Comparison of ENCODE assay signal across 11 cellular contexts in genomic region chr2:30713698-30714097, GRCh38.
DNase-seq lines count a peak whose midpoint lies in the region; ATAC-seq, FAIRE-seq and TF ChIP-seq lines count a peak whose summit lies in the region.
"Had no signal": no experiment of that assay in that cellular context is flagged by ENCODE, and none has a peak within 500 bp of the region (broad histone marks: within the 10 kb centered on the region; RNA-seq: fewer than 3 reads in every experiment).

No MANE protein-coding gene starts in this region.

- TF ChIP-seq CTCF in astrocyte (IDR thresholded peaks at IDR 0.05; ENCODE audit: insufficient read depth, low read depth, low read length) = no peak

- H3K9me3 ChIP-seq in astrocyte (ENCODE audit: insufficient read depth, low read depth, low read length) (no peaks in the 10 kb centered on the region), skeletal muscle satellite cell (replicated peaks; ENCODE audit: low read length) (no peaks in the 10 kb centered on the region)
- H3K9me3 ChIP-seq: uterus had no signal

- H3K9me3 Mint-ChIP-seq in activated CD4-positive, alpha-beta memory T cell treated with anti-CD3 and anti-CD28 coated beads for 36 hours = no peaks in the 10 kb centered on the region
- no peaks in the 10 kb centered on the region for H3K9me3 Mint-ChIP-seq in activated CD4-positive, alpha-beta memory T cell treated with anti-CD3 and anti-CD28 coated beads, Interleukin-2, amount 10 ng/mL, durations not matched to agents 7 days and 5 days
- H3K9me3 Mint-ChIP-seq in astrocyte (ENCODE audit: unreplicated experiment) = no peaks in the 10 kb centered on the region
- H3K9me3 Mint-ChIP-seq: dendritic cell treated with granulocyte-macrophage colony-stimulating factor and Interleukin-4, amounts not matched to agents 40 ng/mL and 50 ng/mL, for 4 days had no signal

- POLR2A ChIA-PET in activated CD4-positive, alpha-beta memory T cell treated with anti-CD3 and anti-CD28 coated beads for 36 hours (lab: Charles Lee) = interaction anchor here (0.6 kb wide), 1 partner anchor 13 kb away, joined by 4 read pairs; no protein-coding TSS in a partner anchor
- POLR2A ChIA-PET in activated CD4-positive, alpha-beta memory T cell treated with anti-CD3 and anti-CD28 coated beads, Interleukin-2, amount 10 ng/mL, durations not matched to agents 7 days and 5 days (lab: Charles Lee) = no interaction called here

- H3K36me3 ChIP-seq in astrocyte (ENCODE audit: insufficient read depth, low read length) (no peaks in the 10 kb centered on the region), skeletal muscle satellite cell (ENCODE audit: insufficient read depth, low read length) (no peaks in the 10 kb centered on the region)
- H3K36me3 ChIP-seq: uterus had no signal

- no peak for FAIRE-seq in astrocyte (lab: Jason Lieb, UNC)

- H3K4me3 ChIP-seq in astrocyte (ENCODE audit: insufficient read depth, low read depth, low read length) (no peak overlapping the region), skeletal muscle satellite cell (ENCODE audit: low read length) (no peak overlapping the region)
- H3K4me3 ChIP-seq: uterus had no signal

- no peaks in the 10 kb centered on the region for H3K36me3 Mint-ChIP-seq in activated CD4-positive, alpha-beta memory T cell treated with anti-CD3 and anti-CD28 coated beads for 36 hours
- no peaks in the 10 kb centered on the region for H3K36me3 Mint-ChIP-seq in activated CD4-positive, alpha-beta memory T cell treated with anti-CD3 and anti-CD28 coated beads, Interleukin-2, amount 10 ng/mL, durations not matched to agents 7 days and 5 days (ENCODE audit: low read depth)
- no peaks in the 10 kb centered on the region for H3K36me3 Mint-ChIP-seq in astrocyte (ENCODE audit: low read depth, unreplicated experiment)

- H3K4me1 ChIP-seq in astrocyte (ENCODE audit: insufficient read depth, low read length) = no peaks in the 10 kb centered on the region
- H3K4me1 ChIP-seq in skeletal muscle satellite cell (ENCODE audit: control insufficient read depth, insufficient read depth, low read length) = no peaks in the 10 kb centered on the region
- H3K4me1 ChIP-seq: uterus had no signal

- H3K27ac ChIP-seq in astrocyte (ENCODE audit: low read depth, low read length) = no peak overlapping the region
- H3K27ac ChIP-seq: uterus had no signal

- H3K27ac Mint-ChIP-seq in activated CD4-positive, alpha-beta memory T cell treated with anti-CD3 and anti-CD28 coated beads for 36 hours = peak overlapping the region; percentile 13
- H3K27ac Mint-ChIP-seq in activated CD4-positive, alpha-beta memory T cell treated with anti-CD3 and anti-CD28 coated beads, Interleukin-2, amount 10 ng/mL, durations not matched to agents 7 days and 5 days = no peak overlapping the region
- H3K27ac Mint-ChIP-seq in astrocyte (ENCODE audit: unreplicated experiment) = no peak overlapping the region
- H3K27ac Mint-ChIP-seq: dendritic cell treated with granulocyte-macrophage colony-stimulating factor and Interleukin-4, amounts not matched to agents 40 ng/mL and 50 ng/mL, for 4 days had no signal

- peak overlapping the region; percentile 61 for H2AFZ ChIP-seq in astrocyte (ENCODE audit: low read depth, low read length)

- H3K4me3 Mint-ChIP-seq in activated CD4-positive, alpha-beta memory T cell treated with anti-CD3 and anti-CD28 coated beads for 36 hours = no peak overlapping the region
- no peak overlapping the region for H3K4me3 Mint-ChIP-seq in activated CD4-positive, alpha-beta memory T cell treated with anti-CD3 and anti-CD28 coated beads, Interleukin-2, amount 10 ng/mL, durations not matched to agents 7 days and 5 days
- H3K4me3 Mint-ChIP-seq in astrocyte (ENCODE audit: unreplicated experiment) = no peak overlapping the region
- H3K4me3 Mint-ChIP-seq: dendritic cell treated with granulocyte-macrophage colony-stimulating factor and Interleukin-4, amounts not matched to agents 40 ng/mL and 50 ng/mL, for 4 days had no signal

- H4K20me1 ChIP-seq in astrocyte (ENCODE audit: insufficient read depth, low read length) = no peaks in the 10 kb centered on the region

- H3K79me2 ChIP-seq in astrocyte (ENCODE audit: insufficient read depth, low read length) = no peaks in the 10 kb centered on the region

- CTCF ChIA-PET in activated CD4-positive, alpha-beta memory T cell treated with anti-CD3 and anti-CD28 coated beads for 36 hours (lab: Charles Lee) = interaction anchor here (0.6 to 14.1 kb wide), 19 partner anchors 9 to 809 kb away, joined by 3 to 679 read pairs (median 5); no protein-coding TSS in a partner anchor
- CTCF ChIA-PET in activated CD4-positive, alpha-beta memory T cell treated with anti-CD3 and anti-CD28 coated beads, Interleukin-2, amount 10 ng/mL, durations not matched to agents 7 days and 5 days (lab: Charles Lee) = interaction anchor here (0.9 to 11.1 kb wide), 10 partner anchors 14 to 810 kb away, joined by 3 to 416 read pairs (median 7); no protein-coding TSS in a partner anchor

- H3K4me2 ChIP-seq in astrocyte (ENCODE audit: low read length) (no peak overlapping the region), skeletal muscle satellite cell (ENCODE audit: low read length) (no peak overlapping the region)

- peak; percentile 8 for ATAC-seq in HG03571 (IDR thresholded peaks at IDR 0.05; ENCODE audit: unreplicated experiment)
- ATAC-seq in HG03460 (IDR thresholded peaks at IDR 0.05; ENCODE audit: unreplicated experiment) = no peak
- no peak for ATAC-seq in HG03342 (IDR thresholded peaks at IDR 0.05; ENCODE audit: unreplicated experiment)

- no peaks in the 10 kb centered on the region for H3K27me3 Mint-ChIP-seq in activated CD4-positive, alpha-beta memory T cell treated with anti-CD3 and anti-CD28 coated beads for 36 hours
- H3K27me3 Mint-ChIP-seq in activated CD4-positive, alpha-beta memory T cell treated with anti-CD3 and anti-CD28 coated beads, Interleukin-2, amount 10 ng/mL, durations not matched to agents 7 days and 5 days = no peaks in the 10 kb centered on the region
- H3K27me3 Mint-ChIP-seq in astrocyte (ENCODE audit: low read depth, unreplicated experiment) = peaks cover 11% of the 10 kb centered on the region
- H3K27me3 Mint-ChIP-seq: dendritic cell treated with granulocyte-macrophage colony-stimulating factor and Interleukin-4, amounts not matched to agents 40 ng/mL and 50 ng/mL, for 4 days had no signal

- no peak for DNase-seq in activated CD4-positive, alpha-beta memory T cell treated with anti-CD3 and anti-CD28 coated beads for 36 hours
- DNase-seq in activated CD4-positive, alpha-beta memory T cell treated with anti-CD3 and anti-CD28 coated beads, Interleukin-2, amount 10 ng/mL, durations not matched to agents 7 days and 5 days = no peak
- DNase-seq in astrocyte (ENCODE audit: low read depth) = no peak
- DNase-seq in 8988T = no peak
- DNase-seq: occipital lobe had no signal

- intact Hi-C loops in activated CD4-positive, alpha-beta memory T cell treated with anti-CD3 and anti-CD28 coated beads for 36 hours (cut with micrococcal nuclease) = loop anchor here (1.0 to 5.0 kb wide), 5 partner anchors 149 to 809 kb away; partner anchors contain the start of gene YPEL5

- H3K27me3 ChIP-seq in astrocyte (ENCODE audit: insufficient read depth, low read length) (peaks cover 2% of the 10 kb centered on the region), skeletal muscle satellite cell (ENCODE audit: control insufficient read depth, insufficient read depth, low read length) (peaks cover 10% of the 10 kb centered on the region)
- H3K27me3 ChIP-seq: uterus had no signal

- H3K9ac ChIP-seq in astrocyte (ENCODE audit: low read length) (no peak overlapping the region), skeletal muscle satellite cell (ENCODE audit: low read depth, low read length) (peak overlapping the region; percentile 21)

- H3K4me1 Mint-ChIP-seq in activated CD4-positive, alpha-beta memory T cell treated with anti-CD3 and anti-CD28 coated beads for 36 hours (ENCODE audit: low read depth) = peaks cover 7% of the 10 kb centered on the region
- peaks cover 15% of the 10 kb centered on the region for H3K4me1 Mint-ChIP-seq in activated CD4-positive, alpha-beta memory T cell treated with anti-CD3 and anti-CD28 coated beads, Interleukin-2, amount 10 ng/mL, durations not matched to agents 7 days and 5 days
- no peaks in the 10 kb centered on the region for H3K4me1 Mint-ChIP-seq in astrocyte (ENCODE audit: low read depth, unreplicated experiment)
